8 cellular contexts compared by ENCODE assay signal in genomic region chr3:27483117-27484001, GRCh38. TPM values are rescaled to one million over a fixed set of nuclear protein-coding genes. Genes with fewer than 3 reads are reported as not detected.
DNase-seq lines count a peak whose midpoint lies in the region; ATAC-seq, FAIRE-seq and TF ChIP-seq lines count a peak whose summit lies in the region.

No MANE protein-coding gene starts in this region.

- peaks cover 0 to 17% of the 10 kb centered on the region in 2 donors for H3K36me3 Mint-ChIP-seq in CD4-positive, alpha-beta memory T cell

- no peaks in the 10 kb centered on the region for H3K9me3 ChIP-seq in CD4-positive, alpha-beta memory T cell (ENCODE audit: control insufficient read depth in 1 of 2, low read length in 2 of 2)
- H3K9me3 ChIP-seq in Panc1 (ENCODE audit: control insufficient read depth, insufficient read depth, low read depth, low read length) (no peaks in the 10 kb centered on the region), tibial nerve (no peaks in the 10 kb centered on the region)

- intact Hi-C loops in CD4-positive, alpha-beta memory T cell (cut with micrococcal nuclease): loop anchor here (1.0 to 10.0 kb wide), 13 partner anchors 51 to 1821 kb away; partner anchors contain the start of genes CMC1, NEK10, OXSM and TOP2B
- intact Hi-C loops in Panc1 (cut with micrococcal nuclease; ENCODE audit: unreplicated experiment): loop anchor here (5.0 kb wide), 3 partner anchors 39 to 199 kb away; no protein-coding TSS in a partner anchor

- peak overlapping the region; percentile 94 to 100 (median 99) for H3K4me3 Mint-ChIP-seq in CD4-positive, alpha-beta memory T cell

- no peaks in the 10 kb centered on the region for H3K27me3 ChIP-seq in CD4-positive, alpha-beta memory T cell (ENCODE audit: insufficient read depth, low read length)
- H3K27me3 ChIP-seq in Panc1 (ENCODE audit: control insufficient read depth, insufficient read depth, low read length) (no peaks in the 10 kb centered on the region), tibial nerve (no peaks in the 10 kb centered on the region)

- TF ChIP-seq CTCF in Panc1 (IDR thresholded peaks at IDR 0.05) (no peak), tibial nerve (IDR thresholded peaks at IDR 0.05) (no peak)

- POLR2A ChIA-PET in CD4-positive, alpha-beta memory T cell (lab: Charles Lee; ENCODE audit: partially characterized antibody): interaction anchor here (0.6 to 3.0 kb wide), 14 partner anchors 8 to 865 kb away, joined by 3 to 33 read pairs (median 6); partner anchors contain the start of genes AZI2, NEK10 and ZCWPW2
- POLR2A ChIA-PET in Panc1 (lab: Charles Lee): interaction anchor here (1.0 kb wide), 1 partner anchor 16 kb away, joined by 6 read pairs; no protein-coding TSS in a partner anchor

- BruUV-seq in Panc1 (replicated peaks; lab: Mats Ljungman, UMichigan): no TSS peak

- H3K27ac Mint-ChIP-seq in CD4-positive, alpha-beta memory T cell: peak overlapping the region; percentile 96 to 98 (median 97)

- in situ Hi-C loops in Panc1 (cut with HindIII; ENCODE audit: low pct_unique_long_range_greater_than_20kb, low sequenced_read_pairs): no loop called here

- ATAC-seq in HG03280 (IDR thresholded peaks at IDR 0.05; ENCODE audit: unreplicated experiment) (peak; percentile 19), Panc1 (peak; percentile 19)

- FAIRE-seq in frontal cortex (lab: Jason Lieb, UNC): no peak

- H3K4me1 ChIP-seq in CD4-positive, alpha-beta memory T cell (ENCODE audit: insufficient read depth, low read length): peaks cover 48% of the 10 kb centered on the region
- H3K4me1 ChIP-seq in Panc1 (ENCODE audit: control insufficient read depth, insufficient read depth, low read length): peaks cover 20% of the 10 kb centered on the region
- peaks cover 0 to 31% (median 19%) of the 10 kb centered on the region in 4 donors for H3K4me1 ChIP-seq in tibial nerve

- no peaks in the 10 kb centered on the region for H3K36me3 ChIP-seq in CD4-positive, alpha-beta memory T cell (ENCODE audit: insufficient read depth, low read length)
- no peaks in the 10 kb centered on the region for H3K36me3 ChIP-seq in Panc1 (ENCODE audit: control insufficient read depth, insufficient read depth, low read length)
- no peaks in the 10 kb centered on the region for H3K36me3 ChIP-seq in tibial nerve

- peak; percentile 27 to 49 (median 45) for DNase-seq in CD4-positive, alpha-beta memory T cell
- DNase-seq in Panc1 (ENCODE audit: low read depth, low spot score) (no peak), frontal cortex (ENCODE audit: low spot score in 2 of 2) (peak; percentile 17 to 20), non-pigmented ciliary epithelial cell (ENCODE audit: low read depth) (peak; percentile 61), tibial nerve (ENCODE audit: low spot score in 2 of 2) (peak in 1 of 2 donors; percentile 61)
- peak; percentile 16 for DNase-seq in activated effector memory CD4-positive, alpha-beta T cell treated with Interleukin-2 at 50 U/mL for 16 hours

- 0 to 1% methylated on average over 45 to 49 of the region's 74 CpGs for WGBS in tibial nerve, 2 donors

- peak in 1 of 2 donors; percentile 74 for TF ChIP-seq EP300 in tibial nerve (IDR thresholded peaks at IDR 0.05)

- CTCF ChIA-PET in CD4-positive, alpha-beta memory T cell (lab: Charles Lee; ENCODE audit: partially characterized antibody): interaction anchor here (0.8 to 6.6 kb wide), 4 partner anchors 11 to 178 kb away, joined by 3 to 45 read pairs (median 4); no protein-coding TSS in a partner anchor
- CTCF ChIA-PET in Panc1 (lab: Charles Lee): no interaction called here

- H3K27ac ChIP-seq in CD4-positive, alpha-beta memory T cell (ENCODE audit: low read depth, low read length): peak overlapping the region; percentile 83
- H3K27ac ChIP-seq in Panc1 (ENCODE audit: low read length) (peak overlapping the region; percentile 95), tibial nerve (peak overlapping the region; percentile 86 to 97 (median 96))

- H3K9me3 Mint-ChIP-seq in CD4-positive, alpha-beta memory T cell: peaks cover 0 to 4% (median 0%) of the 10 kb centered on the region in 8 donors

- H3K4me1 Mint-ChIP-seq in CD4-positive, alpha-beta memory T cell: peaks cover 28 to 54% (median 41%) of the 10 kb centered on the region in 4 donors

- no peaks in the 10 kb centered on the region for H3K27me3 Mint-ChIP-seq in CD4-positive, alpha-beta memory T cell

- peak overlapping the region; percentile 78 to 88 for H3K4me3 ChIP-seq in CD4-positive, alpha-beta memory T cell (ENCODE audit: low read length in 2 of 2)
- H3K4me3 ChIP-seq in Panc1 (ENCODE audit: low read depth in 2 of 2, low read length in 2 of 2): peak overlapping the region; percentile 78 to 86
- peak overlapping the region; percentile 70 to 91 (median 82) for H3K4me3 ChIP-seq in tibial nerve

- TF ChIP-seq POLR2A in GM19193 (IDR thresholded peaks at IDR 0.05; ENCODE audit: extremely low read depth, insufficient read depth, insufficient read length) (peak; percentile 34), tibial nerve (IDR thresholded peaks at IDR 0.05) (no peak)

RNA-seq across cellular contexts. Expression of gene SLC4A7, which starts 0.8 kb away (rescaled TPM):
- total RNA-seq in CD4-positive, alpha-beta memory T cell: 100 to 1,000 TPM in 1 of 2 experiments, 10 to 100 TPM in 1; 98.5 to 103 TPM
- polyA plus RNA-seq in CD4-positive, alpha-beta memory T cell: 10 to 100 TPM; 12.7 to 23.4 TPM
- 99.4 TPM for total RNA-seq in Panc1 (2021; ENCODE audit: unreplicated experiment)
- polyA plus RNA-seq in Panc1 (2012; ENCODE audit: insufficient read length): 23.4 TPM
- 658 TPM for total RNA-seq in frontal cortex
- 10 to 100 TPM; 29.9 to 44.7 (median 40.3) TPM for total RNA-seq in tibial nerve
